ENCODE assay signal across 20 cellular contexts in genomic region chr2:216987176-216987809, GRCh38.
DNase-seq lines count a peak whose midpoint lies in the region; ATAC-seq, FAIRE-seq and TF ChIP-seq lines count a peak whose summit lies in the region.
"Had no signal": no experiment of that assay in that cellular context is flagged by ENCODE, and none has a peak within 500 bp of the region (broad histone marks: within the 10 kb centered on the region; RNA-seq: fewer than 3 reads in every experiment).

No MANE protein-coding gene starts in this region.

- H3K36me3 ChIP-seq in gastrocnemius medialis = no peaks in the 10 kb centered on the region
- H3K36me3 ChIP-seq: lower lobe of right lung had no signal

- H3K27me3 ChIP-seq in right cardiac atrium (ENCODE audit: control insufficient read depth, insufficient read depth) (no peaks in the 10 kb centered on the region), gastrocnemius medialis (no peaks in the 10 kb centered on the region)

- ATAC-seq in right cardiac atrium (peak; percentile 64 to 76), gastrocnemius medialis (peak; percentile 76 to 85), HG03342 (IDR thresholded peaks at IDR 0.05; ENCODE audit: unreplicated experiment) (no peak), GM18907 (IDR thresholded peaks at IDR 0.05; ENCODE audit: unreplicated experiment) (no peak)
- ATAC-seq: foreskin keratinocyte had no signal

- no peak for TF ChIP-seq POLR2A in gastrocnemius medialis (IDR thresholded peaks at IDR 0.05)

- intact Hi-C loops in right cardiac atrium (cut with DNase I) = loop anchor here in 2 of 4 donors (10.0 kb wide), 2 partner anchors 292 to 728 kb away; partner anchors contain the start of gene IGFBP5 (in 2 of the 2)
- intact Hi-C loops in gastrocnemius medialis (cut with DNase I; ENCODE audit: low total_unique reads) = no loop called here

- H3K4me1 ChIP-seq in right cardiac atrium (ENCODE audit: control insufficient read depth, insufficient read depth, low read length) (peaks cover 4% of the 10 kb centered on the region), gastrocnemius medialis (peaks cover 0 to 5% of the 10 kb centered on the region in 2 donors)
- H3K4me1 ChIP-seq: foreskin keratinocyte had no signal

- peak overlapping the region; percentile 50 for H3K27ac ChIP-seq in right cardiac atrium (ENCODE audit: low read length)
- peak overlapping the region in 3 of 4 donors; percentile 35 to 56 (median 41) for H3K27ac ChIP-seq in gastrocnemius medialis
- H3K27ac ChIP-seq: foreskin keratinocyte, lower lobe of right lung had no signal

- FAIRE-seq in endometrium (lab: Jason Lieb, UNC) = peak; percentile 45
- FAIRE-seq in frontal cortex (lab: Jason Lieb, UNC) = no peak
- FAIRE-seq: endothelial cell of umbilical vein, islet of Langerhans had no signal

- H3K4me3 ChIP-seq in right cardiac atrium (ENCODE audit: low read length) (no peak overlapping the region), gastrocnemius medialis (no peak overlapping the region)
- H3K4me3 ChIP-seq: lower lobe of right lung, smooth muscle cell had no signal

- no peak for TF ChIP-seq CTCF in gastrocnemius medialis (IDR thresholded peaks at IDR 0.05 in 4 of 5, conservative IDR thresholded peaks at IDR 0.05 in 1 of 5)

- no peaks in the 10 kb centered on the region for H3K9me3 ChIP-seq in right cardiac atrium (ENCODE audit: control insufficient read depth, low read length)
- no peaks in the 10 kb centered on the region for H3K9me3 ChIP-seq in gastrocnemius medialis
- H3K9me3 ChIP-seq: lower lobe of right lung had no signal

- DNase-seq in Ammon's horn (ENCODE audit: low spot score) = peak; percentile 5
- DNase-seq in right cardiac atrium = no peak
- DNase-seq in gastrocnemius medialis = peak; percentile 62 to 78
- DNase-seq in superior temporal gyrus (ENCODE audit: extremely low spot score) = no peak
- DNase-seq in frontal cortex (ENCODE audit: low spot score in 2 of 2) = no peak
- DNase-seq: activated B cell treated with CpG ODN at 0.5 μM for 24 hours; activated CD4-positive, alpha-beta memory T cell treated with anti-CD3 and anti-CD28 coated beads, Interleukin-2, amount 10 ng/mL, durations not matched to agents 7 days and 5 days; foreskin keratinocyte; H9; lower lobe of right lung; NCI-H1436 treated with DMSO at 0.1 percent for 48 hours; NCI-H2171 treated with DMSO at 0.1 percent for 48 hours; stimulated activated CD4-positive, alpha-beta T cell treated with anti-CD3 and anti-CD28 coated beads, Interleukin-2, amount 100 ng/mL, for 24 hours; T1000 had no signal

- 53% methylated on average over 7 of the region's 7 CpGs for WGBS in right cardiac atrium

- in situ Hi-C loops in gastrocnemius medialis (cut with MboI; ENCODE audit: low sequenced_read_pairs in 4 of 4) = no loop called here

Comparison
In these comparisons a context has a peak if more than half of its experiments do, and no peak if none do; other contexts are left out.
1. DNase-seq: peak in Ammon's horn (single experiment) and gastrocnemius medialis (2 of 2); none in right cardiac atrium (0 of 3), superior temporal gyrus (single experiment) and frontal cortex (0 of 2).
2. ATAC-seq: peak in right cardiac atrium (2 of 2) and gastrocnemius medialis (2 of 2); none in HG03342 (single experiment) and GM18907 (single experiment).